25 cellular contexts compared by ENCODE assay signal in genomic region chr19:49069026-49069425, GRCh38. TPM values are rescaled to one million over a fixed set of nuclear protein-coding genes. Genes with fewer than 3 reads are reported as not detected.
"Had no signal": no experiment of that assay in that cellular context is flagged by ENCODE, and none has a peak within 500 bp of the region (broad histone marks: within the 10 kb centered on the region; RNA-seq: fewer than 3 reads in every experiment).

No MANE protein-coding gene starts in this region.

- H3K4me3 Mint-ChIP-seq: dendritic cell treated with granulocyte-macrophage colony-stimulating factor and Interleukin-4, amounts not matched to agents 40 ng/mL and 50 ng/mL, for 4 days; effector memory CD8-positive, alpha-beta T cell; nephron; stimulated activated memory B cell treated with anti-CD40 and anti-IgM and Interleukin-4, amounts not matched to agents 10 μg/mL and 1 μg/mL and 100 μg/mL, for 72 hours; stimulated activated naive CD8-positive, alpha-beta T cell treated with anti-CD3 and anti-CD28 coated beads, Interleukin-15, Interleukin-2, amounts not matched to agents 100 ng/mL and 50 ng/mL, for 24 hours had no signal

- DNase-seq: effector memory CD8-positive, alpha-beta T cell; esophagus squamous epithelium; foreskin fibroblast; head of caudate nucleus; left colon; left ventricle myocardium superior; mesenchymal stem cell; naive B cell; right cardiac atrium; stimulated activated CD4-positive, alpha-beta T cell treated with anti-CD3 and anti-CD28 coated beads, Interleukin-2, amount 100 ng/mL, for 48 hours; upper lobe of right lung had no signal

- H3K4me3 ChIP-seq: esophagus squamous epithelium, hepatocyte, lung, smooth muscle cell, tibial nerve, upper lobe of right lung, vagina had no signal

- H3K27ac ChIP-seq: esophagus squamous epithelium, hepatocyte, tibial nerve, upper lobe of right lung, vagina had no signal

- H3K27ac Mint-ChIP-seq: dendritic cell treated with granulocyte-macrophage colony-stimulating factor and Interleukin-4, amounts not matched to agents 40 ng/mL and 50 ng/mL, for 4 days; effector memory CD8-positive, alpha-beta T cell; stimulated activated memory B cell treated with anti-CD40 and anti-IgM and Interleukin-4, amounts not matched to agents 10 μg/mL and 1 μg/mL and 100 μg/mL, for 72 hours; stimulated activated naive CD8-positive, alpha-beta T cell treated with anti-CD3 and anti-CD28 coated beads, Interleukin-15, Interleukin-2, amounts not matched to agents 100 ng/mL and 50 ng/mL, for 24 hours had no signal

- ATAC-seq: effector memory CD8-positive, alpha-beta T cell; left colon; left ventricle myocardium superior; right cardiac atrium; stimulated activated memory B cell treated with anti-CD40 and anti-IgM and Interleukin-4, amounts not matched to agents 10 μg/mL and 1 μg/mL and 100 μg/mL, for 72 hours; upper lobe of right lung had no signal

- FAIRE-seq: colon had no signal

- H3K9me3 ChIP-seq: esophagus squamous epithelium, upper lobe of right lung, vagina had no signal

- H3K36me3 ChIP-seq: esophagus squamous epithelium, tibial nerve, upper lobe of right lung, vagina had no signal

- H3K9me3 Mint-ChIP-seq: dendritic cell treated with granulocyte-macrophage colony-stimulating factor and Interleukin-4, amounts not matched to agents 40 ng/mL and 50 ng/mL, for 4 days had no signal

RNA-seq across cellular contexts. Expression of gene KCNA7, which starts 3.5 kb away (rescaled TPM):
- total RNA-seq: epithelial cell of proximal tubule, esophagus squamous epithelium, hepatocyte, kidney epithelial cell, left colon, lung, osteoblast, smooth muscle cell, temporal lobe, tibial nerve, upper lobe of right lung, vagina had no signal
- polyA plus RNA-seq: hepatocyte, lung had no signal

RNA-seq across cellular contexts. Expression of gene NTF4, which starts 4.4 kb away (rescaled TPM):
- total RNA-seq: left colon, left ventricle myocardium superior, osteoblast, temporal lobe, tibial nerve had no signal

RNA-seq across cellular contexts. Expression of gene CGB7, which starts 11.5 kb away (rescaled TPM):
- total RNA-seq: hepatocyte, left colon, left ventricle myocardium superior, temporal lobe, tibial nerve had no signal

RNA-seq across cellular contexts. Expression of gene CGB8, which starts 20.1 kb away (rescaled TPM):
- total RNA-seq: esophagus squamous epithelium, left colon, left ventricle myocardium superior, lung, osteoblast, right cardiac atrium, smooth muscle cell, temporal lobe, tibial nerve, upper lobe of right lung, vagina had no signal
- polyA plus RNA-seq: lung, right cardiac atrium had no signal
